Comparison of ENCODE assay signal across 11 cellular contexts in genomic region chr2:160377204-160377995, GRCh38.
DNase-seq lines count a peak whose midpoint lies in the region; ATAC-seq and TF ChIP-seq lines count a peak whose summit lies in the region.
"Had no signal": no experiment of that assay in that cellular context is flagged by ENCODE, and none has a peak within 500 bp of the region (broad histone marks: within the 10 kb centered on the region; RNA-seq: fewer than 3 reads in every experiment).

No MANE protein-coding gene starts in this region.

- peaks cover 35% of the 10 kb centered on the region for H3K4me1 ChIP-seq in right cardiac atrium (ENCODE audit: control insufficient read depth, insufficient read depth, low read length)
- peaks cover 70% of the 10 kb centered on the region for H3K4me1 ChIP-seq in mesodermal cell (ENCODE audit: control insufficient read depth, insufficient read depth, low read length, poor library complexity, severe bottlenecking)
- H3K4me1 ChIP-seq in colonic mucosa: no peaks in the 10 kb centered on the region

- H3K9ac ChIP-seq in colonic mucosa (ENCODE audit: low read depth in 2 of 2, low read length in 2 of 2): no peak overlapping the region

- 35% methylated on average over 6 of the region's 6 CpGs for WGBS in right cardiac atrium
- 45 to 47% methylated on average over 3 to 4 of the region's 6 CpGs for whole genome bisulfite sequencing in mesodermal cell (ENCODE audit: insufficient coverage in 2 of 2), 2 experiments

- H3K4me3 ChIP-seq in right cardiac atrium (ENCODE audit: low read length) (no peak overlapping the region), choroid plexus epithelial cell (ENCODE audit: low read depth, low read length) (no peak overlapping the region), mesodermal cell (ENCODE audit: extremely low read depth, insufficient read depth, low read length, poor library complexity, severe bottlenecking) (no peak overlapping the region), colonic mucosa (no peak overlapping the region)

- no peaks in the 10 kb centered on the region for H3K9me3 ChIP-seq in right cardiac atrium (ENCODE audit: control insufficient read depth, low read length)
- no peaks in the 10 kb centered on the region for H3K9me3 ChIP-seq in mesodermal cell (ENCODE audit: control insufficient read depth, low read length)
- no peaks in the 10 kb centered on the region for H3K9me3 ChIP-seq in colonic mucosa

- DNase-seq in right cardiac atrium (no peak), left cardiac atrium (no peak), choroid plexus epithelial cell (ENCODE audit: low read depth) (peak; percentile 69), colonic mucosa (no peak), NAMALWA (ENCODE audit: low spot score) (no peak)
- DNase-seq in activated naive CD4-positive, alpha-beta T cell treated with anti-CD3 and anti-CD28 coated beads, Interleukin-2, amount 50 U/mL, for 72 hours (ENCODE audit: low spot score in 2 of 2): no peak
- DNase-seq: cerebellar nuclear complex, NCI-H446 treated with DMSO at 0.1 percent for 48 hours had no signal

- peak overlapping the region; percentile 5 for H3K27ac ChIP-seq in right cardiac atrium (ENCODE audit: low read length)
- H3K27ac ChIP-seq in mesodermal cell (ENCODE audit: low read depth, low read length, severe bottlenecking): peak overlapping the region; percentile 48
- H3K27ac ChIP-seq in colonic mucosa: no peak overlapping the region

- ATAC-seq in right cardiac atrium (peak in 1 of 2 donors; percentile 20), left cardiac atrium (no peak), HG03378 (IDR thresholded peaks at IDR 0.05; ENCODE audit: unreplicated experiment) (no peak)
- no peak for ATAC-seq in activated naive CD4-positive, alpha-beta T cell treated with anti-CD3 and anti-CD28 coated beads, Interleukin-2, amount 50 U/mL, for 72 hours
- ATAC-seq: stimulated activated memory B cell treated with anti-CD40 and anti-IgM and Interleukin-4, amounts not matched to agents 10 μg/mL and 1 μg/mL and 100 μg/mL, for 72 hours had no signal

- no peak overlapping the region for H3K27ac Mint-ChIP-seq in activated naive CD4-positive, alpha-beta T cell treated with anti-CD3 and anti-CD28 coated beads, Interleukin-2, amount 50 U/mL, for 72 hours
- H3K27ac Mint-ChIP-seq: stimulated activated memory B cell treated with anti-CD40 and anti-IgM and Interleukin-4, amounts not matched to agents 10 μg/mL and 1 μg/mL and 100 μg/mL, for 72 hours had no signal

- intact Hi-C loops in right cardiac atrium (cut with DNase I): no loop called here
- intact Hi-C loops in left cardiac atrium (cut with DNase I): no loop called here
- intact Hi-C loops in colonic mucosa (cut with DNase I): no loop called here

- H3K9me3 Mint-ChIP-seq in activated naive CD4-positive, alpha-beta T cell treated with anti-CD3 and anti-CD28 coated beads, Interleukin-2, amount 50 U/mL, for 72 hours: no peaks in the 10 kb centered on the region
- H3K9me3 Mint-ChIP-seq: stimulated activated memory B cell treated with anti-CD40 and anti-IgM and Interleukin-4, amounts not matched to agents 10 μg/mL and 1 μg/mL and 100 μg/mL, for 72 hours had no signal

- TF ChIP-seq CTCF in choroid plexus epithelial cell (conservative IDR thresholded peaks at IDR 0.05; ENCODE audit: low read depth, low read length) (peak; percentile 26), colonic mucosa (IDR thresholded peaks at IDR 0.05) (no peak)

- H3K27me3 ChIP-seq in right cardiac atrium (ENCODE audit: control insufficient read depth, insufficient read depth) (no peaks in the 10 kb centered on the region), colonic mucosa (no peaks in the 10 kb centered on the region)

- no peaks in the 10 kb centered on the region for H3K36me3 Mint-ChIP-seq in activated naive CD4-positive, alpha-beta T cell treated with anti-CD3 and anti-CD28 coated beads, Interleukin-2, amount 50 U/mL, for 72 hours

- H3K36me3 ChIP-seq in mesodermal cell (ENCODE audit: control insufficient read depth, insufficient read depth, low read length) (no peaks in the 10 kb centered on the region), colonic mucosa (no peaks in the 10 kb centered on the region)
